Comparison of ENCODE assay signal across 26 cellular contexts in genomic region chr6:45045253-45045601, GRCh38.
DNase-seq lines count a peak whose midpoint lies in the region; ATAC-seq and TF ChIP-seq lines count a peak whose summit lies in the region.
"Had no signal": no experiment of that assay in that cellular context is flagged by ENCODE, and none has a peak within 500 bp of the region (broad histone marks: within the 10 kb centered on the region; RNA-seq: fewer than 3 reads in every experiment).

No MANE protein-coding gene starts in this region.

- H3K4me1 Mint-ChIP-seq in activated T-cell treated with anti-CD3 and anti-CD28 coated beads, Interleukin-2, amount 50 U/mL, for 72 hours (ENCODE audit: low read depth), result peaks cover 26% of the 10 kb centered on the region
- peaks cover 20% of the 10 kb centered on the region for H3K4me1 Mint-ChIP-seq in activated T-cell treated with anti-CD3 and anti-CD28 coated beads, Interleukin-2, amount 50 U/mL, for 4 hours (ENCODE audit: low read depth)
- peaks cover 18% of the 10 kb centered on the region for H3K4me1 Mint-ChIP-seq in activated B cell treated with CpG ODN at 0.5 μM for 24 hours

- TF ChIP-seq CTCF in activated B cell treated with CpG ODN at 0.5 μM for 24 hours (IDR thresholded peaks at IDR 0.05) (no peak), osteoblast (IDR thresholded peaks at IDR 0.05; ENCODE audit: extremely low read depth, low read depth, low read length) (no peak)

- no peak for ATAC-seq in activated T-cell treated with anti-CD3 and anti-CD28 coated beads, Interleukin-2, amount 50 U/mL, for 72 hours (replicated peaks in 1 of 2)
- ATAC-seq in activated T-cell treated with anti-CD3 and anti-CD28 coated beads, Interleukin-2, amount 50 U/mL, for 4 hours, result no peak
- ATAC-seq in activated B cell treated with CpG ODN at 0.5 μM for 24 hours (ENCODE audit: low read depth), result no peak
- ATAC-seq: GM12878, GM23338 had no signal

- H3K4me2 ChIP-seq in osteoblast (ENCODE audit: insufficient read depth, low read length), result peak overlapping the region; percentile 6
- H3K4me2 ChIP-seq: GM23338, PC-9, SK-N-SH had no signal

- no peaks in the 10 kb centered on the region for H3K27me3 Mint-ChIP-seq in activated T-cell treated with anti-CD3 and anti-CD28 coated beads, Interleukin-2, amount 50 U/mL, for 72 hours (ENCODE audit: low read depth)
- no peaks in the 10 kb centered on the region for H3K27me3 Mint-ChIP-seq in activated T-cell treated with anti-CD3 and anti-CD28 coated beads, Interleukin-2, amount 50 U/mL, for 4 hours (ENCODE audit: low read depth)
- H3K27me3 Mint-ChIP-seq in activated B cell treated with CpG ODN at 0.5 μM for 24 hours, result no peaks in the 10 kb centered on the region
- H3K27me3 Mint-ChIP-seq: B cell; CD4-positive, alpha-beta T cell had no signal

- no peaks in the 10 kb centered on the region for H3K27me3 ChIP-seq in osteoblast (ENCODE audit: insufficient read depth, low read length)
- H3K27me3 ChIP-seq: MG63 had no signal

- intact Hi-C loops in activated B cell treated with CpG ODN at 0.5 μM for 24 hours (cut with micrococcal nuclease), result no loop called here

- peak overlapping the region; percentile 5 for H3K27ac Mint-ChIP-seq in activated T-cell treated with anti-CD3 and anti-CD28 coated beads, Interleukin-2, amount 50 U/mL, for 72 hours
- H3K27ac Mint-ChIP-seq in activated B cell treated with CpG ODN at 0.5 μM for 24 hours, result peak overlapping the region; percentile 6
- H3K27ac Mint-ChIP-seq: B cell; CD4-positive, alpha-beta T cell; GM23338 had no signal

- no peak overlapping the region for H3K4me3 Mint-ChIP-seq in activated T-cell treated with anti-CD3 and anti-CD28 coated beads, Interleukin-2, amount 50 U/mL, for 72 hours
- no peak overlapping the region for H3K4me3 Mint-ChIP-seq in activated T-cell treated with anti-CD3 and anti-CD28 coated beads, Interleukin-2, amount 50 U/mL, for 4 hours
- no peak overlapping the region for H3K4me3 Mint-ChIP-seq in activated B cell treated with CpG ODN at 0.5 μM for 24 hours
- H3K4me3 Mint-ChIP-seq: B cell; CD4-positive, alpha-beta T cell; GM23338 had no signal

- DNase-seq in activated T-cell treated with anti-CD3 and anti-CD28 coated beads, Interleukin-2, amount 50 U/mL, for 72 hours, result no peak
- no peak for DNase-seq in activated T-cell treated with anti-CD3 and anti-CD28 coated beads, Interleukin-2, amount 50 U/mL, for 4 hours
- DNase-seq in LHCN-M2 (ENCODE audit: low read depth) (peak; percentile 44), activated B cell treated with CpG ODN at 0.5 μM for 24 hours (no peak), osteoblast (ENCODE audit: insufficient read length, low spot score, missing footprints) (no peak), HuH-7.5 (ENCODE audit: low spot score) (no peak), SW 1271 (lab: John Stamatoyannopoulos, UW) (no peak)
- DNase-seq in stimulated activated CD4-positive, alpha-beta T cell treated with anti-CD3 and anti-CD28 coated beads, Interleukin-4, amount 100 ng/mL, for 24 hours, result no peak
- DNase-seq: Caco-2; CD4-positive, alpha-beta T cell; DMS 273 treated with DMSO at 0.1 percent for 48 hours; DND-41; IMR-90; MG63; NCI-H1092 treated with DMSO at 0.1 percent for 48 hours; NCI-H1436 treated with DMSO at 0.1 percent for 48 hours; NCI-H2029; NCI-H345; NCI-H524; PC-9; SIG-M5; SK-N-SH had no signal

- H3K27ac ChIP-seq in osteoblast (ENCODE audit: low read depth, low read length), result no peak overlapping the region
- H3K27ac ChIP-seq: PC-9 had no signal

- H3K4me1 ChIP-seq in osteoblast (ENCODE audit: insufficient read depth, low read length), result no peaks in the 10 kb centered on the region
- H3K4me1 ChIP-seq: Caco-2 had no signal

- peaks cover 2 to 4% of the 10 kb centered on the region in 2 donors for H3K9me3 Mint-ChIP-seq in activated T-cell treated with anti-CD3 and anti-CD28 coated beads, Interleukin-2, amount 50 U/mL, for 72 hours
- peaks cover 9% of the 10 kb centered on the region for H3K9me3 Mint-ChIP-seq in activated T-cell treated with anti-CD3 and anti-CD28 coated beads, Interleukin-2, amount 50 U/mL, for 4 hours
- H3K9me3 Mint-ChIP-seq in activated B cell treated with CpG ODN at 0.5 μM for 24 hours, result peaks cover 3% of the 10 kb centered on the region
- H3K9me3 Mint-ChIP-seq: CD4-positive, alpha-beta T cell; GM23338 had no signal

- H3K79me2 ChIP-seq in osteoblast (ENCODE audit: insufficient read depth, low read length), result no peaks in the 10 kb centered on the region

- peaks cover 1 to 2% of the 10 kb centered on the region in 2 donors for H3K36me3 Mint-ChIP-seq in activated T-cell treated with anti-CD3 and anti-CD28 coated beads, Interleukin-2, amount 50 U/mL, for 72 hours (ENCODE audit: insufficient read depth in 2 of 2)
- peaks cover 2% of the 10 kb centered on the region for H3K36me3 Mint-ChIP-seq in activated T-cell treated with anti-CD3 and anti-CD28 coated beads, Interleukin-2, amount 50 U/mL, for 4 hours (ENCODE audit: insufficient read depth)
- no peaks in the 10 kb centered on the region for H3K36me3 Mint-ChIP-seq in activated B cell treated with CpG ODN at 0.5 μM for 24 hours (ENCODE audit: low read depth)

- no peaks in the 10 kb centered on the region for H4K20me1 ChIP-seq in osteoblast (ENCODE audit: insufficient read depth, low read length)

- CTCF ChIA-PET in activated B cell treated with CpG ODN at 0.5 μM for 24 hours (lab: Charles Lee), result no interaction called here

- H3K9me3 ChIP-seq in osteoblast (ENCODE audit: low read depth, low read length), result no peaks in the 10 kb centered on the region
- H3K9me3 ChIP-seq: Caco-2, HAP-1, MG63, SK-N-SH had no signal

- no peak overlapping the region for H3K4me3 ChIP-seq in osteoblast (ENCODE audit: insufficient read depth, low read length)
- H3K4me3 ChIP-seq: GM12878, GM23338, HAP-1, MG63, PC-9 had no signal

- no peak overlapping the region for H2AFZ ChIP-seq in osteoblast (ENCODE audit: low read length)
- H2AFZ ChIP-seq: GM23338, PC-9 had no signal

- H3K36me3 ChIP-seq in osteoblast (ENCODE audit: insufficient read depth, low read length), result no peaks in the 10 kb centered on the region
- H3K36me3 ChIP-seq: HAP-1, MG63 had no signal

- POLR2A ChIA-PET in activated B cell treated with CpG ODN at 0.5 μM for 24 hours (lab: Charles Lee), result no interaction called here
